In the genomic region with DNA sequence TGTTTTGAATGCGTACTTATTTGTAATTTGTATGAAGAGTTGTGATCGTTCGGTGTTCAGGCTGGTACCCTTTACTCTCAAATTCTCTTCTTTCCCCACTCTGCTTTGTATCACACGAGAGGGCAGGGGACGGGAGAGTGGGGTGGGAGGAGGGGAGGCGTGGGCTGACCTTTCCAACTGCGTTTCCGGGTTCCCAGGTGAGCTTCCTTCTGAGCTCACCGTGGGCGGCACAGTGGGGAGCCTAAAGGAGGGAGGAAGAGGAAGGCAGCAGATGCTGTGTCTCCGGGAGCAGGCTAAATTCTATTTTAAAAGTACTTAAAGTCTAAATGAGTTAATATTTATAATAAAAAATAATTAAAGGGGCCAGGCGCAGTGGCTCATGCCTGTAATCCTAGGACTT, we compare ENCODE assay signal across 19 cellular contexts. TPM values are rescaled to one million over a fixed set of nuclear protein-coding genes. Genes with fewer than 3 reads are reported as not detected.
DNase-seq lines count a peak whose midpoint lies in the region; ATAC-seq, FAIRE-seq and TF ChIP-seq lines count a peak whose summit lies in the region.
"Had no signal": no experiment of that assay in that cellular context is flagged by ENCODE, and none has a peak within 500 bp of the region (broad histone marks: within the 10 kb centered on the region; RNA-seq: fewer than 3 reads in every experiment).

No MANE protein-coding gene starts in this region.

- H4K20me1 ChIP-seq in HCT116 (ENCODE audit: insufficient read depth) (no peaks in the 10 kb centered on the region), Karpas-422 (ENCODE audit: insufficient read depth, low read depth, low read length) (no peaks in the 10 kb centered on the region), HepG2 (ENCODE audit: insufficient read depth, low read length) (no peaks in the 10 kb centered on the region)

- intact Hi-C loops in HCT116 (cut with micrococcal nuclease) (no loop called here), HepG2 (cut with micrococcal nuclease; ENCODE audit: unreplicated experiment) (no loop called here)

- no peaks in the 10 kb centered on the region for H3K9me3 Mint-ChIP-seq in activated CD8-positive, alpha-beta T cell treated with anti-CD3 and anti-CD28 coated beads, Interleukin-2, amount 10 ng/mL, durations not matched to agents 7 days and 5 days (ENCODE audit: insufficient read depth)
- H3K9me3 Mint-ChIP-seq: CD4-positive, alpha-beta memory T cell had no signal

- no peaks in the 10 kb centered on the region for H3K4me1 Mint-ChIP-seq in activated CD8-positive, alpha-beta T cell treated with anti-CD3 and anti-CD28 coated beads, Interleukin-2, amount 10 ng/mL, durations not matched to agents 7 days and 5 days (ENCODE audit: low read depth)
- H3K4me1 Mint-ChIP-seq: CD4-positive, alpha-beta memory T cell had no signal

- H3K9me2 ChIP-seq in HCT116 (ENCODE audit: insufficient read depth) (no peaks in the 10 kb centered on the region), Karpas-422 (replicated peaks; ENCODE audit: insufficient read depth, low read length) (no peaks in the 10 kb centered on the region)

- no peaks in the 10 kb centered on the region for H3K36me3 Mint-ChIP-seq in activated CD8-positive, alpha-beta T cell treated with anti-CD3 and anti-CD28 coated beads, Interleukin-2, amount 10 ng/mL, durations not matched to agents 7 days and 5 days (ENCODE audit: low read depth)
- H3K36me3 Mint-ChIP-seq: CD4-positive, alpha-beta memory T cell had no signal

- TF ChIP-seq CTCF in HCT116 (IDR thresholded peaks at IDR 0.05 in 2 of 3, conservative IDR thresholded peaks at IDR 0.05 in 1 of 3; ENCODE audit: borderline replicate concordance in 1 of 3, insufficient read depth in 1 of 3, low read depth in 2 of 3, low read length in 2 of 3) (no peak), HepG2 (CRISPR knock-in tag; IDR thresholded peaks at IDR 0.05) (no peak)

- POLR2A ChIA-PET in HCT116 (lab: Charles Lee), result no interaction called here
- POLR2A ChIA-PET in HepG2 (lab: Yijun Ruan, JAX), result no interaction called here
- POLR2A ChIA-PET in activated CD8-positive, alpha-beta T cell treated with anti-CD3 and anti-CD28 coated beads, Interleukin-2, amount 10 ng/mL, durations not matched to agents 7 days and 5 days (lab: Charles Lee), result no interaction called here

- in situ Hi-C loops in HepG2 (cut with HindIII; ENCODE audit: extremely low pct_ligation_motif_present, low pct_unique_long_range_greater_than_20kb), result no loop called here

- FAIRE-seq in HepG2 (lab: Jason Lieb, UNC), result no peak
- FAIRE-seq: A549, D721Med, G401.6, GM12891, H1, HTR-8/SVneo had no signal

- H3K4me2 ChIP-seq in HCT116 (ENCODE audit: low read length), result no peak overlapping the region
- peak overlapping the region; percentile 11 for H3K4me2 ChIP-seq in Karpas-422 (ENCODE audit: low read depth, low read length, poor library complexity, severe bottlenecking)
- peak overlapping the region; percentile 7; the same call in 1 of the 2 replicates for H3K4me2 ChIP-seq in HepG2 (ENCODE audit: low read depth, low read length)
- H3K4me2 ChIP-seq: A549 had no signal

- BruUV-seq in HCT116 (replicated peaks; lab: Mats Ljungman, UMichigan) (no TSS peak), HepG2 (replicated peaks; lab: Mats Ljungman, UMichigan) (no TSS peak)

- RAD21 ChIA-PET in HCT116 (lab: Charles Lee; ENCODE audit: low non-redundant PET in 1 of 2, low total read pairs in 2 of 2, uncharacterized antibody in 2 of 2, unreplicated experiment in 2 of 2), result no interaction called here

- DNase-seq in HCT116 (ENCODE audit: low read depth, low spot score) (no peak), Karpas-422 (no peak), HepG2 (ENCODE audit: low spot score) (no peak), NCI-H446 treated with DMSO at 0.1 percent for 48 hours (lab: John Stamatoyannopoulos, UW) (no peak), MG63 (no peak)
- DNase-seq in activated CD8-positive, alpha-beta T cell treated with anti-CD3 and anti-CD28 coated beads, Interleukin-2, amount 10 ng/mL, durations not matched to agents 7 days and 5 days, result no peak
- DNase-seq: BE2C; CD4-positive, alpha-beta memory T cell; DMS153; DMS79 treated with DMSO at 0.1 percent for 48 hours; EL had no signal

- H3K27ac Mint-ChIP-seq in activated CD8-positive, alpha-beta T cell treated with anti-CD3 and anti-CD28 coated beads, Interleukin-2, amount 10 ng/mL, durations not matched to agents 7 days and 5 days, result no peak overlapping the region
- H3K27ac Mint-ChIP-seq: CD4-positive, alpha-beta memory T cell had no signal

- H3K4me3 ChIP-seq in HCT116 (replicated peaks in 1 of 2; ENCODE audit: low read depth in 1 of 2, low read length in 2 of 2) (no peak overlapping the region), Karpas-422 (ENCODE audit: low read length) (no peak overlapping the region), HepG2 (replicated peaks in 1 of 3; ENCODE audit: insufficient read depth in 1 of 3, low read depth in 2 of 3, low read length in 3 of 3) (no peak overlapping the region), MG63 (no peak overlapping the region)
- H3K4me3 ChIP-seq: A549, HAP-1 had no signal

- H3K4me1 ChIP-seq in HCT116 (ENCODE audit: control insufficient read depth in 1 of 2, insufficient read depth in 2 of 2, low read length in 2 of 2), result peaks cover 3 to 5% of the 10 kb centered on the region in 2 experiments; a peak in 2 of 4 replicates
- peaks cover 3% of the 10 kb centered on the region for H3K4me1 ChIP-seq in Karpas-422 (ENCODE audit: low read length)
- H3K4me1 ChIP-seq in HepG2 (ENCODE audit: insufficient read depth, low read length), result no peaks in the 10 kb centered on the region
- H3K4me1 ChIP-seq: A549, BE2C, HAP-1 had no signal

- TF ChIP-seq POLR2A in HCT116 (IDR thresholded peaks at IDR 0.05; ENCODE audit: borderline replicate concordance, extremely low read depth, insufficient read depth, insufficient read length) (no peak), HepG2 (IDR thresholded peaks at IDR 0.05; ENCODE audit: insufficient read depth in 1 of 2, low read depth in 2 of 2, low read length in 2 of 2) (no peak)

- CTCF ChIA-PET in HCT116 (lab: Charles Lee), result no interaction called here
- CTCF ChIA-PET in HepG2 (lab: Yijun Ruan, JAX; ENCODE audit: low intra/inter-chr PET ratio, low total read pairs), result no interaction called here
- CTCF ChIA-PET in activated CD8-positive, alpha-beta T cell treated with anti-CD3 and anti-CD28 coated beads, Interleukin-2, amount 10 ng/mL, durations not matched to agents 7 days and 5 days (lab: Charles Lee), result no interaction called here

- H2AFZ ChIP-seq in HCT116 (ENCODE audit: low read depth, low read length, poor library complexity, severe bottlenecking) (no peak overlapping the region), Karpas-422 (ENCODE audit: low read length) (no peak overlapping the region), HepG2 (ENCODE audit: low read length) (no peak overlapping the region)

- no peak overlapping the region for H3K4me3 Mint-ChIP-seq in activated CD8-positive, alpha-beta T cell treated with anti-CD3 and anti-CD28 coated beads, Interleukin-2, amount 10 ng/mL, durations not matched to agents 7 days and 5 days
- H3K4me3 Mint-ChIP-seq: CD4-positive, alpha-beta memory T cell had no signal

- TF ChIP-seq EP300 in HepG2 (IDR thresholded peaks at IDR 0.05; ENCODE audit: low read depth in 2 of 2, low read length in 2 of 2) (no peak), HepG2 (CRISPR knock-in tag; IDR thresholded peaks at IDR 0.05; ENCODE audit: borderline replicate concordance) (no peak)

- 42% methylated on average over 12 of the region's 12 CpGs for WGBS in HepG2 (ENCODE audit: low lambda C conversion rate)

- no peaks in the 10 kb centered on the region for H3K36me3 ChIP-seq in HCT116 (ENCODE audit: control insufficient read depth in 1 of 2, insufficient read depth in 2 of 2, low read length in 2 of 2)
- no peaks in the 10 kb centered on the region for H3K36me3 ChIP-seq in Karpas-422 (ENCODE audit: insufficient read depth, low read length)
- H3K36me3 ChIP-seq in HepG2 (replicated peaks in 1 of 2; ENCODE audit: control insufficient read depth in 1 of 2, insufficient read depth in 2 of 2, low read length in 2 of 2), result no peaks in the 10 kb centered on the region
- no peaks in the 10 kb centered on the region for H3K36me3 ChIP-seq in MG63
- H3K36me3 ChIP-seq: BE2C, HAP-1 had no signal

- H3K9ac ChIP-seq in HCT116 (ENCODE audit: low read length), result no peak overlapping the region
- H3K9ac ChIP-seq in Karpas-422 (ENCODE audit: low read length), result no peak overlapping the region
- H3K9ac ChIP-seq in HepG2 (ENCODE audit: insufficient read depth, low read depth, low read length), result no peak overlapping the region

- no peaks in the 10 kb centered on the region for H3K27me3 Mint-ChIP-seq in activated CD8-positive, alpha-beta T cell treated with anti-CD3 and anti-CD28 coated beads, Interleukin-2, amount 10 ng/mL, durations not matched to agents 7 days and 5 days (ENCODE audit: low read depth)
- H3K27me3 Mint-ChIP-seq: CD4-positive, alpha-beta memory T cell had no signal

- ATAC-seq in HCT116, result no peak
- ATAC-seq in HepG2, result no peak
- no peak for ATAC-seq in activated CD8-positive, alpha-beta T cell treated with anti-CD3 and anti-CD28 coated beads, Interleukin-2, amount 10 ng/mL, durations not matched to agents 7 days and 5 days
- ATAC-seq: A549 had no signal

- TF ChIP-seq RAD21 in HCT116 (IDR thresholded peaks at IDR 0.05; ENCODE audit: low read depth), result no peak
- TF ChIP-seq RAD21 in HepG2 (CRISPR knock-in tag; IDR thresholded peaks at IDR 0.05), result no peak

- H3K27me3 ChIP-seq in HCT116 (ENCODE audit: insufficient read depth, low read length), result no peaks in the 10 kb centered on the region
- H3K27me3 ChIP-seq in Karpas-422 (ENCODE audit: low read length), result no peaks in the 10 kb centered on the region
- no peaks in the 10 kb centered on the region for H3K27me3 ChIP-seq in HepG2 (ENCODE audit: control insufficient read depth in 1 of 2, insufficient read depth in 2 of 2, low read length in 2 of 2)
- no peaks in the 10 kb centered on the region for H3K27me3 ChIP-seq in MG63
- H3K27me3 ChIP-seq: BE2C had no signal

- H3K79me2 ChIP-seq in HCT116 (ENCODE audit: insufficient read depth, low read length), result no peaks in the 10 kb centered on the region
- H3K79me2 ChIP-seq in Karpas-422 (ENCODE audit: low read length), result no peaks in the 10 kb centered on the region
- no peaks in the 10 kb centered on the region for H3K79me2 ChIP-seq in HepG2 (ENCODE audit: insufficient read depth, low read length)

- H3K27ac ChIP-seq in HCT116 (ENCODE audit: low read depth, low read length), result no peak overlapping the region
- H3K27ac ChIP-seq in Karpas-422 (ENCODE audit: low read length), result no peak overlapping the region
- no peak overlapping the region for H3K27ac ChIP-seq in HepG2 (ENCODE audit: extremely low read length, insufficient read depth, low read length)
- H3K27ac ChIP-seq: A549, C4-2B had no signal

- H3K9me3 ChIP-seq in HCT116 (ENCODE audit: control insufficient read depth in 1 of 2, insufficient read depth in 1 of 2, low read depth in 1 of 2, low read length in 2 of 2) (no peaks in the 10 kb centered on the region), Karpas-422 (ENCODE audit: low read length) (no peaks in the 10 kb centered on the region), HepG2 (ENCODE audit: low read length) (no peaks in the 10 kb centered on the region; the same call in 1 of the 2 replicates), MG63 (no peaks in the 10 kb centered on the region)
- H3K9me3 ChIP-seq: A549, BE2C, HAP-1 had no signal

RNA-seq across cellular contexts. Expression of gene XRCC2, which starts 7.4 kb away (rescaled TPM):
- total RNA-seq in HCT116 (2021; ENCODE audit: unreplicated experiment) (14.8 TPM), HepG2 (2016; rRNA removed; fragmentation: Illumina TruSeq; extraction: Trizol) (13.2 and 14.5 TPM in 2 replicates)
- 1.9 and 3.5 TPM in 2 replicates for polyA plus RNA-seq in HCT116 (2012)
- total RNA-seq in Karpas-422 (2014; rRNA removed; shearing (Covaris generic); ENCODE audit: low replicate concordance), result 5.9 and 7.7 TPM in 2 replicates
- 1.5 and 1.6 TPM in 2 replicates for total RNA-seq in HepG2 (2016; cell fraction: cytosol; rRNA removed; fragmentation: Illumina TruSeq; extraction: Trizol; ENCODE audit: low read depth)
- total RNA-seq in HepG2 (2016; cell fraction: insoluble cytoplasmic fraction; rRNA removed; fragmentation: Illumina TruSeq; extraction: Trizol), result 13.5 and 14.9 TPM in 2 replicates
- 5.1 and 6.7 TPM in 2 replicates for total RNA-seq in HepG2 (2016; cell fraction: membrane; rRNA removed; fragmentation: Illumina TruSeq; extraction: Trizol)
- 13.9 and 16.8 TPM in 2 replicates for total RNA-seq in HepG2 (2016; cell fraction: nucleus; rRNA removed; fragmentation: Illumina TruSeq; extraction: Trizol)
- polyA plus RNA-seq in HepG2 (2011; rRNA removed), result 2.5 and 3.8 TPM in 2 replicates
- polyA plus RNA-seq in HepG2 (2011; cell fraction: cytosol; rRNA removed), result 1.4 TPM in 2 replicates
- 4.2 and 4.5 TPM in 2 replicates for polyA plus RNA-seq in HepG2 (2011; cell fraction: nucleus; rRNA removed)
- polyA plus RNA-seq in HepG2 (2012), result 2.0 and 4.1 TPM in 2 replicates
- polyA plus RNA-seq in HepG2 (2016; cell fraction: cytosol; fragmentation: Illumina TruSeq; extraction: Trizol; ENCODE audit: low read depth), result 0.68 and 0.71 TPM in 2 replicates
- 7.6 and 9.3 TPM in 2 replicates for polyA plus RNA-seq in HepG2 (2016; cell fraction: insoluble cytoplasmic fraction; fragmentation: Illumina TruSeq; extraction: Trizol; ENCODE audit: low read depth)
- 1.9 and 2.0 TPM in 2 replicates for polyA plus RNA-seq in HepG2 (2016; cell fraction: membrane; fragmentation: Illumina TruSeq; extraction: Trizol; ENCODE audit: low read depth)
- 27.7 and 30.4 TPM in 2 replicates for polyA plus RNA-seq in HepG2 (2016; cell fraction: nucleus; fragmentation: Illumina TruSeq; extraction: Trizol; ENCODE audit: insufficient read depth, low read depth)
- 1.5 and 8.3 TPM in 2 replicates for polyA minus RNA-seq in HepG2 (2011; rRNA and poly(A)+ RNA removed; ENCODE audit: low replicate concordance)
- polyA minus RNA-seq in HepG2 (2011; cell fraction: cytosol; rRNA and poly(A)+ RNA removed), result 1.6 and 2.0 TPM in 2 replicates
- 7.5 and 8.9 TPM in 2 replicates for polyA minus RNA-seq in HepG2 (2011; cell fraction: nucleus; rRNA and poly(A)+ RNA removed)
- 2.7 and 5.5 TPM in 2 replicates for total RNA-seq in MG63 (2014; rRNA removed; shearing (Covaris generic); ENCODE audit: low replicate concordance)
- 10 to 100 TPM; 15.3 to 15.6 TPM for total RNA-seq in activated CD8-positive, alpha-beta T cell treated with anti-CD3 and anti-CD28 coated beads, Interleukin-2, amount 10 ng/mL, durations not matched to agents 7 days and 5 days

Comparison
In these comparisons a context has a peak if more than half of its experiments do, and no peak if none do; other contexts are left out.
1. Of the 20 proteins assayed by ChIP-seq in both HepG2 and HCT116: peak only in HepG2: none; only in HCT116: ELF1; in both: none; in neither: 19.